ENCODE assay signal across 17 cellular contexts in the genomic region with DNA sequence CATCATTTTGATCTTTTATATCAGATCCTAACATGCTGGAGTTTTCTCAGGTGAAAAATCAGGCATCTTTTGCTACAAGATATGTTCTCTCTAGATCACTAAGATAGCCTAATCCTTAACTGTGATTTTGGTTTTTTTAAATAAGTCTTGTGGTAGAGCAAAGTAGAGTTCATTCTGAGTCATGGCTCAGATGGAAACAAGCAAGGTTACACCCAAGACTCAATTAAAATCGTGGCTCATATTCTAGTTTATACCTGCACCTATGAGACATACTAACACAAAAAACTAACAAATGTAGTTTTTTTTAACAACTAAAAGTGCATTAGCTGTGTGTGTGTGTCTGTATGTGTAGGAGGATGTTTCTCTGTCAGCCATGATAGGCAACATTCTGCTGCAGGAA.
DNase-seq lines count a peak whose midpoint lies in the region; ATAC-seq, FAIRE-seq and TF ChIP-seq lines count a peak whose summit lies in the region.
"Had no signal": no experiment of that assay in that cellular context is flagged by ENCODE, and none has a peak within 500 bp of the region (broad histone marks: within the 10 kb centered on the region; RNA-seq: fewer than 3 reads in every experiment).

No MANE protein-coding gene starts in this region.

- H3K4me2 ChIP-seq in HCT116 (ENCODE audit: low read length) (no peak overlapping the region), astrocyte (ENCODE audit: low read length) (no peak overlapping the region)

- H3K27ac Mint-ChIP-seq in astrocyte (ENCODE audit: unreplicated experiment): no peak overlapping the region
- H3K27ac Mint-ChIP-seq: CD4-positive, alpha-beta memory T cell had no signal

- peaks cover 15% of the 10 kb centered on the region for H3K4me1 Mint-ChIP-seq in astrocyte (ENCODE audit: low read depth, unreplicated experiment)
- H3K4me1 Mint-ChIP-seq: CD4-positive, alpha-beta memory T cell had no signal

- H3K27me3 Mint-ChIP-seq in astrocyte (ENCODE audit: low read depth, unreplicated experiment): no peaks in the 10 kb centered on the region
- H3K27me3 Mint-ChIP-seq: CD4-positive, alpha-beta memory T cell had no signal

- H3K79me2 ChIP-seq in HCT116 (ENCODE audit: insufficient read depth, low read length) (no peaks in the 10 kb centered on the region), astrocyte (ENCODE audit: insufficient read depth, low read length) (no peaks in the 10 kb centered on the region)

- H4K20me1 ChIP-seq in HCT116 (ENCODE audit: insufficient read depth): no peaks in the 10 kb centered on the region
- no peaks in the 10 kb centered on the region for H4K20me1 ChIP-seq in astrocyte (ENCODE audit: insufficient read depth, low read length)

- RAD21 ChIA-PET in HCT116 (lab: Charles Lee; ENCODE audit: low non-redundant PET in 1 of 2, low total read pairs in 2 of 2, uncharacterized antibody in 2 of 2, unreplicated experiment in 2 of 2): no interaction called here

- no peak overlapping the region for H3K4me3 Mint-ChIP-seq in astrocyte (ENCODE audit: unreplicated experiment)
- H3K4me3 Mint-ChIP-seq: CD4-positive, alpha-beta memory T cell; H9 had no signal

- no TSS peak for BruUV-seq in HCT116 (replicated peaks; lab: Mats Ljungman, UMichigan)

- H3K9ac ChIP-seq in HCT116 (ENCODE audit: low read length) (no peak overlapping the region), astrocyte (ENCODE audit: low read length) (no peak overlapping the region)

- H3K4me3 ChIP-seq in HCT116 (replicated peaks in 1 of 2; ENCODE audit: low read depth in 1 of 2, low read length in 2 of 2) (no peak overlapping the region), astrocyte (ENCODE audit: insufficient read depth, low read depth, low read length) (no peak overlapping the region), heart right ventricle (no peak overlapping the region)
- H3K4me3 ChIP-seq: SJSA1 had no signal

- H3K4me1 ChIP-seq in HCT116 (ENCODE audit: control insufficient read depth in 1 of 2, insufficient read depth in 2 of 2, low read length in 2 of 2) (no peaks in the 10 kb centered on the region), astrocyte (ENCODE audit: insufficient read depth, low read length) (peaks cover 12% of the 10 kb centered on the region), foreskin keratinocyte (no peaks in the 10 kb centered on the region), heart right ventricle (no peaks in the 10 kb centered on the region)
- H3K4me1 ChIP-seq: SJSA1 had no signal

- H2AFZ ChIP-seq in HCT116 (ENCODE audit: low read depth, low read length, poor library complexity, severe bottlenecking) (peak overlapping the region; percentile 11), astrocyte (ENCODE audit: low read depth, low read length) (no peak overlapping the region)

- intact Hi-C loops in HCT116 (cut with micrococcal nuclease) (no loop called here), heart right ventricle (cut with DNase I) (no loop called here)

- H3K9me3 Mint-ChIP-seq in astrocyte (ENCODE audit: unreplicated experiment): no peaks in the 10 kb centered on the region

- H3K9me3 ChIP-seq in HCT116 (ENCODE audit: control insufficient read depth in 1 of 2, insufficient read depth in 1 of 2, low read depth in 1 of 2, low read length in 2 of 2) (no peaks in the 10 kb centered on the region), astrocyte (ENCODE audit: insufficient read depth, low read depth, low read length) (no peaks in the 10 kb centered on the region), heart right ventricle (no peaks in the 10 kb centered on the region)
- H3K9me3 ChIP-seq: SJSA1 had no signal

- H3K27me3 ChIP-seq in HCT116 (ENCODE audit: insufficient read depth, low read length): no peaks in the 10 kb centered on the region
- H3K27me3 ChIP-seq in astrocyte (ENCODE audit: insufficient read depth, low read length): no peaks in the 10 kb centered on the region
- H3K27me3 ChIP-seq in foreskin keratinocyte: no peaks in the 10 kb centered on the region
- H3K27me3 ChIP-seq in heart right ventricle: no peaks in the 10 kb centered on the region

- FAIRE-seq in astrocyte (lab: Jason Lieb, UNC): peak; percentile 83
- FAIRE-seq: D721Med had no signal

- TF ChIP-seq POLR2A in HCT116 (IDR thresholded peaks at IDR 0.05; ENCODE audit: borderline replicate concordance, extremely low read depth, insufficient read depth, insufficient read length): no peak

- WGBS in heart right ventricle, 2 donors: 57 to 86% methylated on average over 1 of the region's 1 CpG

- POLR2A ChIA-PET in HCT116 (lab: Charles Lee): no interaction called here

- no peak for TF ChIP-seq CTCF in HCT116 (IDR thresholded peaks at IDR 0.05 in 2 of 3, conservative IDR thresholded peaks at IDR 0.05 in 1 of 3; ENCODE audit: borderline replicate concordance in 1 of 3, insufficient read depth in 1 of 3, low read depth in 2 of 3, low read length in 2 of 3)
- TF ChIP-seq CTCF in astrocyte (IDR thresholded peaks at IDR 0.05; ENCODE audit: insufficient read depth, low read depth, low read length): no peak
- no peak for TF ChIP-seq CTCF in foreskin keratinocyte (conservative IDR thresholded peaks at IDR 0.05)
- no peak for TF ChIP-seq CTCF in heart right ventricle (IDR thresholded peaks at IDR 0.05)

- H3K36me3 ChIP-seq in HCT116 (ENCODE audit: control insufficient read depth in 1 of 2, insufficient read depth in 2 of 2, low read length in 2 of 2) (no peaks in the 10 kb centered on the region), astrocyte (ENCODE audit: insufficient read depth, low read length) (no peaks in the 10 kb centered on the region), heart right ventricle (no peaks in the 10 kb centered on the region)
- H3K36me3 ChIP-seq: SJSA1 had no signal

- no peak for TF ChIP-seq RAD21 in HCT116 (IDR thresholded peaks at IDR 0.05; ENCODE audit: low read depth)

- CTCF ChIA-PET in HCT116 (lab: Charles Lee): no interaction called here

- no peak for ATAC-seq in HCT116
- peak; percentile 93 for ATAC-seq in foreskin keratinocyte
- no peak for ATAC-seq in heart right ventricle
- ATAC-seq in HG03432 (IDR thresholded peaks at IDR 0.05; ENCODE audit: unreplicated experiment): no peak
- no peak for ATAC-seq in GM19455 (IDR thresholded peaks at IDR 0.05; ENCODE audit: unreplicated experiment)
- ATAC-seq: PC-3 had no signal

- H3K27ac ChIP-seq in HCT116 (ENCODE audit: low read depth, low read length) (no peak overlapping the region), astrocyte (ENCODE audit: low read depth, low read length) (no peak overlapping the region), foreskin keratinocyte (no peak overlapping the region), heart right ventricle (no peak overlapping the region)
- H3K27ac ChIP-seq: SJSA1 had no signal

- DNase-seq in A172 (ENCODE audit: low spot score) (peak; percentile 41), HCT116 (ENCODE audit: low read depth, low spot score) (no peak), astrocyte (ENCODE audit: low read depth) (peak; percentile 47), foreskin keratinocyte (peak; percentile 39 to 67), heart right ventricle (no peak), mesenteric fat pad (ENCODE audit: low spot score) (no peak)
- DNase-seq: CD4-positive, alpha-beta memory T cell; DMS79 treated with DMSO at 0.1 percent for 48 hours; H9; NCI-H1092; NCI-H1694; NCI-H69; PC-3 had no signal

- H3K9me2 ChIP-seq in HCT116 (ENCODE audit: insufficient read depth): no peaks in the 10 kb centered on the region

- no peaks in the 10 kb centered on the region for H3K36me3 Mint-ChIP-seq in astrocyte (ENCODE audit: low read depth, unreplicated experiment)
- H3K36me3 Mint-ChIP-seq: CD4-positive, alpha-beta memory T cell had no signal

TF ChIP-seq in HCT116, 20 proteins besides CTCF, POLR2A, EP300 and RAD21 (continues in another document):
- TF ChIP-seq TCF7L2 (IDR thresholded peaks at IDR 0.05; ENCODE audit: borderline replicate concordance, extremely low read depth, insufficient read depth, insufficient read length) (no peak), EGR1 (IDR thresholded peaks at IDR 0.05; ENCODE audit: low read depth) (no peak), CBX3 (IDR thresholded peaks at IDR 0.05; ENCODE audit: low read depth) (no peak), POLR2AphosphoS5 (IDR thresholded peaks at IDR 0.05; ENCODE audit: low read depth, low read length) (no peak), SIN3A (IDR thresholded peaks at IDR 0.05; ENCODE audit: low read depth) (no peak), EZH2 (IDR thresholded peaks at IDR 0.05) (no peak), CEBPB (IDR thresholded peaks at IDR 0.05; ENCODE audit: low read depth) (no peak), ELF1 (IDR thresholded peaks at IDR 0.05; ENCODE audit: borderline replicate concordance, low read depth) (no peak), ZNF274 (IDR thresholded peaks at IDR 0.05; ENCODE audit: low read depth, low read length) (no peak), JUND (IDR thresholded peaks at IDR 0.05) (no peak), EZH2phosphoT487 (IDR thresholded peaks at IDR 0.05; ENCODE audit: borderline replicate concordance) (no peak), YY1 (IDR thresholded peaks at IDR 0.05; ENCODE audit: extremely low read depth, insufficient replicate concordance, low read depth, low read length) (no peak), SRF (IDR thresholded peaks at IDR 0.05; ENCODE audit: low read depth) (no peak), SP1 (IDR thresholded peaks at IDR 0.05; ENCODE audit: low read depth) (no peak), ZFX (IDR thresholded peaks at IDR 0.05) (no peak)
- TF ChIP-seq, protein P1, sequence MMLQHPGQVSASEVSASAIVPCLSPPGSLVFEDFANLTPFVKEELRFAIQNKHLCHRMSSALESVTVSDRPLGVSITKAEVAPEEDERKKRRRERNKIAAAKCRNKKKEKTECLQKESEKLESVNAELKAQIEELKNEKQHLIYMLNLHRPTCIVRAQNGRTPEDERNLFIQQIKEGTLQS (IDR thresholded peaks at IDR 0.05): no peak
- TF ChIP-seq, protein P2, sequence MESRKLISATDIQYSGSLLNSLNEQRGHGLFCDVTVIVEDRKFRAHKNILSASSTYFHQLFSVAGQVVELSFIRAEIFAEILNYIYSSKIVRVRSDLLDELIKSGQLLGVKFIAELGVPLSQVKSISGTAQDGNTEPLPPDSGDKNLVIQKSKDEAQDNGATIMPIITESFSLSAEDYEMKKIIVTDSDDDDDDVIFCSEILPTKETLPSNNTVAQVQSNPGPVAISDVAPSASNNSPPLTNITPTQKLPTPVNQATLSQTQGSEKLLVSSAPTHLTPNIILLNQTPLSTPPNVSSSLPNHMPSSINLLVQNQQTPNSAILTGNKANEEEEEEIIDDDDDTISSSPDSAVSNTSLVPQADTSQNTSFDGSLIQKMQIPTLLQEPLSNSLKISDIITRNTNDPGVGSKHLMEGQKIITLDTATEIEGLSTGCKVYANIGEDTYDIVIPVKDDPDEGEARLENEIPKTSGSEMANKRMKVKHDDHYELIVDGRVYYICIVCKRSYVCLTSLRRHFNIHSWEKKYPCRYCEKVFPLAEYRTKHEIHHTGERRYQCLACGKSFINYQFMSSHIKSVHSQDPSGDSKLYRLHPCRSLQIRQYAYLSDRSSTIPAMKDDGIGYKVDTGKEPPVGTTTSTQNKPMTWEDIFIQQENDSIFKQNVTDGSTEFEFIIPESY (IDR thresholded peaks at IDR 0.05; ENCODE audit: extremely low read depth, insufficient replicate concordance, low read length): no peak

Comparison
In these comparisons a context has a peak if more than half of its experiments do, and no peak if none do; other contexts are left out.
1. DNase-seq: peak in A172 (single experiment), astrocyte (single experiment) and foreskin keratinocyte (2 of 2); none in HCT116 (single experiment), heart right ventricle (0 of 2) and mesenteric fat pad (single experiment).